ENCODE assay signal across 9 cellular contexts in the genomic region with DNA sequence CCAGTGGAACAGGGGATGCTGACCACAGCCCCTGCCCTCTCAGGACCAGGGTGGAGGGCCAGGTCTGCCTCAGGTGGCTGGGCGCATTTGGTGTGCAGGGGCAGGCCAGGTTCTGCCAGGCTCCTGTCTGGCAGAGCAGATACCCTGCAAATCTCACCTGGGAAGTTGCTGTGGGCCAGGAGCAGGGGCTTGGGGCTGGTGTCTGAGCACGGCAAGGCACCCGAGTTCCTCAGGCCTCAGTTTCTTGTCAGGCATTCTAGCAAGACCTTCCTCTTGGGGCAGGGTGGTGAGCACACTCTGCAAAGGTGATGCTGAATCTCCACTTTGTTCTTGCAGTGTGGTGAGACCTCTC. TPM values are rescaled to one million over a fixed set of nuclear protein-coding genes. Genes with fewer than 3 reads are reported as not detected.
DNase-seq lines count a peak whose midpoint lies in the region; ATAC-seq, FAIRE-seq and TF ChIP-seq lines count a peak whose summit lies in the region.
"Had no signal": no experiment of that assay in that cellular context is flagged by ENCODE, and none has a peak within 500 bp of the region (broad histone marks: within the 10 kb centered on the region; RNA-seq: fewer than 3 reads in every experiment).

No MANE protein-coding gene starts in this region.

- FAIRE-seq in K562 (lab: Jason Lieb, UNC) = no peak

- no peak for TF ChIP-seq EP300 in K562 (IDR thresholded peaks at IDR 0.05; ENCODE audit: low read length)

- H3K27ac Mint-ChIP-seq in natural killer cell treated with Interleukin-12 subunit alpha and Interleukin-12 subunit beta and Interleukin-15 and Interleukin-18, amount 100 ng/mL, for 72 hours = peak overlapping the region in 1 of 2 donors; percentile 56

- H3K9ac ChIP-seq in K562 (ENCODE audit: insufficient read depth in 1 of 2, low read depth in 2 of 2, low read length in 2 of 2) = peak overlapping the region in 1 of 2 experiments; percentile 91; a peak in 2 of 4 replicates

- H2AFZ ChIP-seq in K562 (ENCODE audit: low read depth, low read length) = no peak overlapping the region

- H3K27me3 Mint-ChIP-seq in natural killer cell treated with Interleukin-12 subunit alpha and Interleukin-12 subunit beta and Interleukin-15 and Interleukin-18, amount 100 ng/mL, for 72 hours = no peaks in the 10 kb centered on the region

- peak overlapping the region; percentile 58 for H3K4me3 Mint-ChIP-seq in natural killer cell treated with Interleukin-12 subunit alpha and Interleukin-12 subunit beta and Interleukin-15 and Interleukin-18, amount 100 ng/mL, for 72 hours

- no peaks in the 10 kb centered on the region for H3K9me3 ChIP-seq in A673 (ENCODE audit: low read depth, low read length, poor library complexity, severe bottlenecking)
- no peaks in the 10 kb centered on the region for H3K9me3 ChIP-seq in HEK293 (ENCODE audit: control insufficient read depth, insufficient read depth, low read depth, low read length)
- H3K9me3 ChIP-seq in K562 (replicated peaks; ENCODE audit: control insufficient read depth, insufficient read depth, low read depth, low read length) = no peaks in the 10 kb centered on the region
- H3K9me3 ChIP-seq: upper lobe of left lung had no signal

- H3K36me3 ChIP-seq in A673 (ENCODE audit: insufficient read depth, low read length, poor library complexity, severe bottlenecking) (no peaks in the 10 kb centered on the region), HEK293 (ENCODE audit: control insufficient read depth in 2 of 2, insufficient read depth in 1 of 2, low read length in 2 of 2) (no peaks in the 10 kb centered on the region), K562 (ENCODE audit: control insufficient read depth, insufficient read depth, low read length) (no peaks in the 10 kb centered on the region)
- H3K36me3 ChIP-seq: upper lobe of left lung had no signal

- peaks cover 9% of the 10 kb centered on the region; the same call in 1 of the 2 replicates for H4K20me1 ChIP-seq in K562 (replicated peaks; ENCODE audit: control insufficient read depth, insufficient read depth, low read length)

- ATAC-seq in K562 = no peak
- no peak for ATAC-seq in natural killer cell treated with Interleukin-12 subunit alpha and Interleukin-12 subunit beta and Interleukin-15 and Interleukin-18, amount 100 ng/mL, for 72 hours
- ATAC-seq in GM21447 (IDR thresholded peaks at IDR 0.05; ENCODE audit: unreplicated experiment) = no peak
- ATAC-seq in left lobe of liver = no peak

- peaks cover 7 to 19% of the 10 kb centered on the region in 2 donors for H3K4me1 Mint-ChIP-seq in natural killer cell treated with Interleukin-12 subunit alpha and Interleukin-12 subunit beta and Interleukin-15 and Interleukin-18, amount 100 ng/mL, for 72 hours (ENCODE audit: low read depth in 2 of 2)

- BruUV-seq in A673 (replicated peaks; lab: Mats Ljungman, UMichigan) = no TSS peak
- BruUV-seq in K562 (replicated peaks; lab: Mats Ljungman, UMichigan) = no TSS peak

- in situ Hi-C loops in K562 (cut with MboI) = no loop called here
- in situ Hi-C loops in GM13976 (cut with MboI; ENCODE audit: low sequenced_read_pairs, unreplicated experiment) = no loop called here

- no peaks in the 10 kb centered on the region for H3K36me3 Mint-ChIP-seq in natural killer cell treated with Interleukin-12 subunit alpha and Interleukin-12 subunit beta and Interleukin-15 and Interleukin-18, amount 100 ng/mL, for 72 hours

- no peaks in the 10 kb centered on the region for H3K9me1 ChIP-seq in K562 (ENCODE audit: control insufficient read depth, insufficient read depth, low read length)

- H3K9me3 Mint-ChIP-seq in natural killer cell treated with Interleukin-12 subunit alpha and Interleukin-12 subunit beta and Interleukin-15 and Interleukin-18, amount 100 ng/mL, for 72 hours = no peaks in the 10 kb centered on the region

- POLR2A ChIA-PET in A673 (lab: Charles Lee; ENCODE audit: low non-redundant PET) = no interaction called here
- POLR2A ChIA-PET in HEK293 (lab: Yijun Ruan, JAX) = no interaction called here
- POLR2A ChIA-PET in K562 (lab: Yijun Ruan, JAX) = interaction anchor here (0.8 kb wide), 1 partner anchor 24 kb away, joined by 3 read pairs; no protein-coding TSS in a partner anchor

- H3K4me1 ChIP-seq in A673 (ENCODE audit: insufficient read depth, low read length, poor library complexity, severe bottlenecking) (peaks cover 12% of the 10 kb centered on the region), HEK293 (ENCODE audit: control insufficient read depth, insufficient read depth, low read length) (no peaks in the 10 kb centered on the region), K562 (replicated peaks in 1 of 2; ENCODE audit: control insufficient read depth in 2 of 2, insufficient read depth in 2 of 2, low read length in 2 of 2) (peaks cover 10 to 35% of the 10 kb centered on the region in 2 experiments; a peak in 4 of 5 replicates)

- H3K4me3 ChIP-seq in A673 (ENCODE audit: low read depth, low read length, poor library complexity, severe bottlenecking) (peak overlapping the region; percentile 58), HEK293 (ENCODE audit: low read depth, low read length) (peak overlapping the region; percentile 73), K562 (no peak overlapping the region)

- H3K27me3 ChIP-seq in A673 (replicated peaks; ENCODE audit: insufficient read depth, low read depth, low read length, poor library complexity) (no peaks in the 10 kb centered on the region), K562 (ENCODE audit: control insufficient read depth in 2 of 2, insufficient read depth in 2 of 2, low read length in 2 of 2) (no peaks in the 10 kb centered on the region)
- H3K27me3 ChIP-seq: upper lobe of left lung had no signal

- TF ChIP-seq CTCF in A673 (conservative IDR thresholded peaks at IDR 0.05; ENCODE audit: low read depth, low read length) (no peak), HEK293 (tag by site-specific recombination; IDR thresholded peaks at IDR 0.05) (no peak), K562 (IDR thresholded peaks at IDR 0.05 in 2 of 3, conservative IDR thresholded peaks at IDR 0.05 in 1 of 3; ENCODE audit: insufficient read depth in 2 of 3, low read depth in 1 of 3, low read length in 3 of 3) (no peak), GM13976 (IDR thresholded peaks at IDR 0.05; ENCODE audit: borderline replicate concordance, control extremely low read depth, extremely low read depth, insufficient read depth, missing control alignments) (no peak)

- H3K4me2 ChIP-seq in K562 (ENCODE audit: insufficient read depth, low read length) = peak overlapping the region; percentile 93; the same call in 1 of the 2 replicates

- 42% methylated on average over 3 of the region's 3 CpGs for WGBS in K562 (ENCODE audit: insufficient coverage, low coverage, missing lambda C conversion rate)

- intact Hi-C loops in A673 (cut with micrococcal nuclease; ENCODE audit: unreplicated experiment) (no loop called here), K562 (cut with micrococcal nuclease) (no loop called here)

- no peak for TF ChIP-seq POLR2A in K562 (conservative IDR thresholded peaks at IDR 0.05)

- peaks cover 19% of the 10 kb centered on the region for H3K79me2 ChIP-seq in K562 (ENCODE audit: control insufficient read depth, insufficient read depth, low read length)

- DNase-seq in A673 (ENCODE audit: low spot score) = no peak
- DNase-seq in K562 (ENCODE audit: extremely low read depth in 1 of 4, low spot score in 3 of 4) = no peak
- DNase-seq in natural killer cell treated with Interleukin-12 subunit alpha and Interleukin-12 subunit beta and Interleukin-15 and Interleukin-18, amount 100 ng/mL, for 72 hours (ENCODE audit: low spot score) = no peak
- no peak for DNase-seq in GM13976 (ENCODE audit: low spot score)
- no peak for DNase-seq in mucosa of gallbladder (ENCODE audit: low spot score)
- no peak for DNase-seq in left lobe of liver (ENCODE audit: low spot score)
- DNase-seq: upper lobe of left lung had no signal

- CTCF ChIA-PET in A673 (lab: Charles Lee) = no interaction called here
- CTCF ChIA-PET in HEK293 (lab: Yijun Ruan, JAX) = interaction anchor here (0.7 kb wide), 1 partner anchor 27 kb away, joined by 3 read pairs; no protein-coding TSS in a partner anchor
- CTCF ChIA-PET in K562 (lab: Yijun Ruan, JAX; ENCODE audit: low intra/inter-chr PET ratio) = no interaction called here

- no peak overlapping the region for H3K27ac ChIP-seq in A673 (ENCODE audit: low read depth, low read length, poor library complexity, severe bottlenecking)
- H3K27ac ChIP-seq in HEK293 (ENCODE audit: extremely low read depth, low read depth, low read length) = no peak overlapping the region; the same call in 1 of the 2 replicates
- no peak overlapping the region for H3K27ac ChIP-seq in K562 (ENCODE audit: extremely low read depth, low read depth, low read length)

- no peak for TF ChIP-seq RAD21 in K562 (CRISPR knock-in tag; conservative IDR thresholded peaks at IDR 0.05 in 1 of 2, IDR thresholded peaks at IDR 0.05 in 1 of 2)

RNA-seq across cellular contexts. Expression of a gene that starts 1.1 kb away (rescaled TPM):
- 18.1 and 20.3 TPM in 2 replicates for total RNA-seq in A673 (2021)
- 2.4 and 9.1 TPM in 2 replicates for total RNA-seq in K562 (2011; cell fraction: chromatin; rRNA removed; ENCODE audit: low replicate concordance)
- 4.7 and 4.8 TPM in 2 replicates for total RNA-seq in K562 (2011; cell fraction: nucleolus; rRNA removed)
- total RNA-seq in K562 (2011; cell fraction: nucleoplasm; rRNA removed) = 3.3 and 3.7 TPM in 2 replicates
- total RNA-seq in K562 (2014; rRNA removed) = 1.5 and 1.6 TPM in 2 replicates
- total RNA-seq in K562 (2014; rRNA removed; fragmentation: Illumina TruSeq; extraction: Trizol) = 0.25 and 0.29 TPM in 2 replicates
- total RNA-seq in K562 (2015; rRNA removed; fragmentation: Illumina TruSeq; extraction: Trizol) = 0.83 and 1.3 TPM in 2 replicates
- 3.8 and 4.3 TPM in 2 replicates for total RNA-seq in K562 (2021)
- 0.36 and 0.47 TPM in 2 replicates for polyA plus RNA-seq in K562 (2011; rRNA removed)
- polyA plus RNA-seq in K562 (2011; cell fraction: cytosol; rRNA removed) = 0.37 and 0.76 TPM in 2 replicates
- polyA plus RNA-seq in K562 (2011; cell fraction: nucleus; rRNA removed) = 3.5 and 10.4 TPM in 2 replicates
- 2.9 and 5.1 TPM in 2 replicates for polyA plus RNA-seq in K562 (2012)
- 1.2 and 1.7 TPM in 2 replicates for polyA plus RNA-seq in K562 (2014; fragmentation: Illumina TruSeq; extraction: Trizol)
- polyA plus RNA-seq in K562 (2014; fragmentation: Nextera tagmentation; extraction: Ambion mirVana) = not detected
- 1.8 and 2.1 TPM in 2 replicates for polyA plus RNA-seq in K562 (2014; rRNA removed)
- 0.15 and 0.49 TPM in 2 replicates for polyA minus RNA-seq in K562 (2011; rRNA and poly(A)+ RNA removed)
- 0.48 TPM in 1 of 2 replicates, not detected in the other for polyA minus RNA-seq in K562 (2011; cell fraction: cytosol; rRNA and poly(A)+ RNA removed)
- 1.9 and 3.4 TPM in 2 replicates for polyA minus RNA-seq in K562 (2011; cell fraction: nucleus; rRNA and poly(A)+ RNA removed)
- total RNA-seq in natural killer cell treated with Interleukin-12 subunit alpha and Interleukin-12 subunit beta and Interleukin-15 and Interleukin-18, amount 100 ng/mL, for 72 hours = 1 to 10 TPM; 7.6 to 9.3 TPM
- 23.6 TPM for total RNA-seq in mucosa of gallbladder
- 6.2 TPM for total RNA-seq in left lobe of liver

RNA-seq across cellular contexts. Expression of a gene that starts 47.8 kb away (rescaled TPM):
- 16.3 and 16.8 TPM in 2 replicates for total RNA-seq in A673 (2021)
- total RNA-seq in K562 (2011; cell fraction: chromatin; rRNA removed; ENCODE audit: low replicate concordance) = 3.8 and 13.3 TPM in 2 replicates
- 8.0 and 10.7 TPM in 2 replicates for total RNA-seq in K562 (2011; cell fraction: nucleolus; rRNA removed)
- total RNA-seq in K562 (2011; cell fraction: nucleoplasm; rRNA removed) = 5.5 and 6.2 TPM in 2 replicates
- 2.4 and 6.7 TPM in 2 replicates for total RNA-seq in K562 (2014; rRNA removed)
- total RNA-seq in K562 (2014; rRNA removed; fragmentation: Illumina TruSeq; extraction: Trizol) = 0.80 and 1.0 TPM in 2 replicates
- 1.3 and 1.8 TPM in 2 replicates for total RNA-seq in K562 (2015; rRNA removed; fragmentation: Illumina TruSeq; extraction: Trizol)
- 12.7 and 13.3 TPM in 2 replicates for total RNA-seq in K562 (2021)
- polyA plus RNA-seq in K562 (2011; rRNA removed) = 1.4 and 2.2 TPM in 2 replicates
- polyA plus RNA-seq in K562 (2011; cell fraction: cytosol; rRNA removed) = 2.5 and 3.6 TPM in 2 replicates
- 5.2 and 8.7 TPM in 2 replicates for polyA plus RNA-seq in K562 (2011; cell fraction: nucleus; rRNA removed)
- 3.4 and 6.6 TPM in 2 replicates for polyA plus RNA-seq in K562 (2012)
- polyA plus RNA-seq in K562 (2014; fragmentation: Illumina TruSeq; extraction: Trizol) = 1.9 and 3.1 TPM in 2 replicates
- polyA plus RNA-seq in K562 (2014; fragmentation: Nextera tagmentation; extraction: Ambion mirVana) = under 1 TPM; 0.13 to 0.17 TPM
- 3.3 and 5.1 TPM in 2 replicates for polyA plus RNA-seq in K562 (2014; rRNA removed)
- polyA minus RNA-seq in K562 (2011; rRNA and poly(A)+ RNA removed) = 1.2 and 1.7 TPM in 2 replicates
- 8.2 and 19.0 TPM in 2 replicates for polyA minus RNA-seq in K562 (2011; cell fraction: cytosol; rRNA and poly(A)+ RNA removed)
- 2.2 and 4.8 TPM in 2 replicates for polyA minus RNA-seq in K562 (2011; cell fraction: nucleus; rRNA and poly(A)+ RNA removed)
- 10 to 100 TPM; 11.6 to 18.3 TPM for total RNA-seq in natural killer cell treated with Interleukin-12 subunit alpha and Interleukin-12 subunit beta and Interleukin-15 and Interleukin-18, amount 100 ng/mL, for 72 hours
- total RNA-seq in mucosa of gallbladder = 16.7 TPM
- 6.1 TPM for total RNA-seq in left lobe of liver
